In genomic region chr12:124656214-124656516, GRCh38 we compare ENCODE assay signal across 10 cellular contexts.
A peak's percentile ranks its signal among the peaks of the same experiment; 100 is the strongest.
DNase-seq lines count a peak whose midpoint lies in the region; ATAC-seq and TF ChIP-seq lines count a peak whose summit lies in the region.
"Had no signal": no experiment of that assay in that cellular context is flagged by ENCODE, and none has a peak within 500 bp of the region (broad histone marks: within the 10 kb centered on the region; RNA-seq: fewer than 3 reads in every experiment).

No MANE protein-coding gene starts in this region.

- H4K20me1 ChIP-seq in BLaER1 = no peaks in the 10 kb centered on the region

- no peak for ATAC-seq in foreskin keratinocyte
- no peak for ATAC-seq in gastrocnemius medialis

- H3K9me3 ChIP-seq in BLaER1 (no peaks in the 10 kb centered on the region), adrenal gland (replicated peaks in 1 of 3) (no peaks in the 10 kb centered on the region), gastrocnemius medialis (no peaks in the 10 kb centered on the region)

- in situ Hi-C loops in gastrocnemius medialis (cut with MboI; ENCODE audit: low sequenced_read_pairs in 4 of 4) = no loop called here

- peak overlapping the region; percentile 63 for H3K4me2 ChIP-seq in BLaER1

- TF ChIP-seq CTCF in adrenal gland (IDR thresholded peaks at IDR 0.05) (no peak), foreskin keratinocyte (conservative IDR thresholded peaks at IDR 0.05) (peak; percentile 32), gastrocnemius medialis (IDR thresholded peaks at IDR 0.05 in 4 of 5, conservative IDR thresholded peaks at IDR 0.05 in 1 of 5) (no peak)

- H3K27ac ChIP-seq in BLaER1 = no peak overlapping the region
- H3K27ac ChIP-seq in adrenal gland = peak overlapping the region; percentile 80 to 95 (median 91)
- H3K27ac ChIP-seq in foreskin keratinocyte = no peak overlapping the region
- H3K27ac ChIP-seq in gastrocnemius medialis = peak overlapping the region; percentile 62 to 72 (median 68)

- no peak for TF ChIP-seq POLR2A in adrenal gland (IDR thresholded peaks at IDR 0.05)
- no peak for TF ChIP-seq POLR2A in gastrocnemius medialis (IDR thresholded peaks at IDR 0.05)

- H3K36me3 ChIP-seq in BLaER1 (no peaks in the 10 kb centered on the region), adrenal gland (replicated peaks in 1 of 2) (no peaks in the 10 kb centered on the region), gastrocnemius medialis (no peaks in the 10 kb centered on the region)

- 52 to 74% (median 65%) methylated on average over 3 of the region's 3 CpGs for WGBS in adrenal gland, 4 donors

- H3K27me3 ChIP-seq in BLaER1 = 0 out of 2 replicates have a peak, but pooled peaks cover 11% of the 10 kb centered on the region
- H3K27me3 ChIP-seq in adrenal gland = no peaks in the 10 kb centered on the region
- H3K27me3 ChIP-seq in foreskin keratinocyte = peaks cover 16% of the 10 kb centered on the region
- H3K27me3 ChIP-seq in gastrocnemius medialis = no peaks in the 10 kb centered on the region

- DNase-seq in adrenal gland = no peak
- no peak for DNase-seq in foreskin keratinocyte
- no peak for DNase-seq in gastrocnemius medialis
- DNase-seq in activated effector memory CD4-positive, alpha-beta T cell treated with Interleukin-2 at 50 U/mL for 16 hours = no peak
- no peak for DNase-seq in stimulated activated CD4-positive, alpha-beta T cell treated with anti-CD3 and anti-CD28 coated beads, Interleukin-15, amount 100 ng/mL, for 24 hours
- DNase-seq in activated CD4-positive, CD25-positive, alpha-beta regulatory T cell (lab: John Stamatoyannopoulos, UW) = no peak
- no peak for DNase-seq in SW480 (ENCODE audit: low spot score)
- DNase-seq: activated naive CD4-positive, alpha-beta T cell treated with Interleukin-2 at 50 U/mL for 16 hours; T1000 had no signal

- H3K4me1 ChIP-seq in BLaER1 (peaks cover 35% of the 10 kb centered on the region), adrenal gland (replicated peaks in 1 of 2) (peaks cover 25 to 34% of the 10 kb centered on the region in 2 donors), foreskin keratinocyte (peaks cover 6% of the 10 kb centered on the region), gastrocnemius medialis (peaks cover 24 to 25% of the 10 kb centered on the region in 2 donors)

- H3K9ac ChIP-seq in BLaER1 = no peak overlapping the region

- intact Hi-C loops in adrenal gland (cut with DNase I) (no loop called here), gastrocnemius medialis (cut with DNase I; ENCODE audit: low total_unique reads) (no loop called here)

- H3K4me3 ChIP-seq in BLaER1 = no peak overlapping the region
- no peak overlapping the region for H3K4me3 ChIP-seq in adrenal gland
- H3K4me3 ChIP-seq in gastrocnemius medialis = no peak overlapping the region

Comparison
In these comparisons a context has a peak if more than half of its experiments do, and no peak if none do; other contexts are left out.
1. H3K27ac ChIP-seq: peak in adrenal gland (5 of 5) and gastrocnemius medialis (4 of 4); none in BLaER1 (single experiment) and foreskin keratinocyte (single experiment).